In genomic region chr20:35176132-35176531, GRCh38 we compare ENCODE assay signal across 1 cellular context.
TF ChIP-seq lines count a peak whose summit lies in the region.

No MANE protein-coding gene starts in this region.

TF ChIP-seq in HepG2, 621 proteins besides CTCF, POLR2A, EP300 and RAD21:
- TF ChIP-seq KLF16 (CRISPR knock-in tag; IDR thresholded peaks at IDR 0.05) (no peak), SALL1 (CRISPR knock-in tag; IDR thresholded peaks at IDR 0.05) (peak; percentile 18; the same call in 1 of the 2 replicates), POGK (CRISPR knock-in tag; conservative IDR thresholded peaks at IDR 0.05) (no peak), ZMYM3 (CRISPR knock-in tag; IDR thresholded peaks at IDR 0.05) (0 out of 2 replicates have a peak, but pooled peaks have one; percentile 26), GMEB1 (CRISPR knock-in tag; IDR thresholded peaks at IDR 0.05; ENCODE audit: borderline replicate concordance) (no peak), ZBTB38 (CRISPR knock-in tag; IDR thresholded peaks at IDR 0.05) (peak; percentile 68; the same call in 1 of the 2 replicates), TCF7 (IDR thresholded peaks at IDR 0.05; ENCODE audit: low read depth) (no peak), ZNF317 (CRISPR knock-in tag; IDR thresholded peaks at IDR 0.05) (no peak), ZFY (CRISPR knock-in tag; IDR thresholded peaks at IDR 0.05) (0 out of 2 replicates have a peak, but pooled peaks have one; percentile 3), RBFOX2 (IDR thresholded peaks at IDR 0.05; ENCODE audit: low read depth, low read length) (no peak), ZNF503 (CRISPR knock-in tag; IDR thresholded peaks at IDR 0.05) (no peak), HDAC2 (CRISPR knock-in tag; IDR thresholded peaks at IDR 0.05) (no peak), ZFP36L1 (CRISPR knock-in tag; IDR thresholded peaks at IDR 0.05) (no peak)
